Comparison of ENCODE assay signal across 26 cellular contexts in genomic region chr6:139011980-139012379, GRCh38.
"Had no signal": no experiment of that assay in that cellular context is flagged by ENCODE, and none has a peak within 500 bp of the region (broad histone marks: within the 10 kb centered on the region; RNA-seq: fewer than 3 reads in every experiment).

No MANE protein-coding gene starts in this region.

- DNase-seq: colonic mucosa; cortex of kidney; effector CD8-positive, alpha-beta T cell; effector memory CD8-positive, alpha-beta T cell; endodermal cell; erythroblast; esophagus squamous epithelium; foreskin fibroblast; gastrocnemius medialis; glutamatergic neuron; head of caudate nucleus; heart right ventricle; hippocampal formation; left cardiac atrium; left lung; left ventricle myocardium superior; lower lobe of right lung; mesenchymal stem cell; midbrain; naive B cell had no signal

- H3K9me3 ChIP-seq: colonic mucosa, esophagus squamous epithelium, gastrocnemius medialis, heart right ventricle, left lung, lower lobe of right lung had no signal

- H3K9me3 Mint-ChIP-seq: effector memory CD8-positive, alpha-beta T cell; endodermal cell had no signal

- H3K4me3 ChIP-seq: colonic mucosa, esophagus squamous epithelium, gastrocnemius medialis, heart right ventricle, left lung, lower lobe of right lung had no signal

- H3K27ac Mint-ChIP-seq: dendritic cell treated with granulocyte-macrophage colony-stimulating factor and Interleukin-4, amounts not matched to agents 40 ng/mL and 50 ng/mL, for 4 days; effector memory CD8-positive, alpha-beta T cell; endodermal cell; naive B cell had no signal

- FAIRE-seq: endometrium, islet of Langerhans, keratinocyte had no signal

- H3K4me1 ChIP-seq: colonic mucosa, gastrocnemius medialis, left lung had no signal

- H3K36me3 ChIP-seq: colonic mucosa, esophagus squamous epithelium, gastrocnemius medialis, heart right ventricle, left lung, lower lobe of right lung had no signal

- ATAC-seq: effector memory CD8-positive, alpha-beta T cell; esophagus mucosa; gastrocnemius medialis; heart right ventricle; left cardiac atrium; left lung; left ventricle myocardium superior; lower lobe of right lung had no signal

- H3K27me3 Mint-ChIP-seq: naive B cell had no signal

- H3K27ac ChIP-seq: colonic mucosa, epithelial cell of prostate, esophagus squamous epithelium, gastrocnemius medialis, heart right ventricle, left lung, lower lobe of right lung had no signal

- H3K27me3 ChIP-seq: colonic mucosa, esophagus squamous epithelium, gastrocnemius medialis, heart right ventricle, left lung had no signal

- H3K4me3 Mint-ChIP-seq: dendritic cell treated with granulocyte-macrophage colony-stimulating factor and Interleukin-4, amounts not matched to agents 40 ng/mL and 50 ng/mL, for 4 days; effector memory CD8-positive, alpha-beta T cell; endodermal cell; naive B cell had no signal
